ENCODE assay signal across 14 cellular contexts in the genomic region with DNA sequence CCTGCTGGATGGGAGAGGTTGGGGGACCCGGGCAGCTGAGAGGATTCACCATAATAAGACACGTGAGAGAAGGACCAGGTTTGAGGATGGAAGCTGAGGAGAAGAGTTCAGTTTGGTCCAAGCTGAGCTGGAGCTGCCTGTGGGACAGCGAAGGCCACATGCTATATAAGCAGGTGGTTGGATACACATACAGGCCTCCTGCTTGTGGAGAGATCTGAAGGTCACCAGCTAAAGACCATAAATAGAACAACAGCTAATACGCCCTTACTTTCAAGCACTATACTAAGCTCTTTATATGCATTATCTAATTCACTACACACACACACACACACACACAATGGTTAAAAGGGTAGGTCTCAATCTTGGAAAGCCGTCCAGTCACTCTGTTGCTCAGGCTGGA.
"Had no signal": no experiment of that assay in that cellular context is flagged by ENCODE, and none has a peak within 500 bp of the region (broad histone marks: within the 10 kb centered on the region; RNA-seq: fewer than 3 reads in every experiment).

No MANE protein-coding gene starts in this region.

- H3K27me3 ChIP-seq: esophagus muscularis mucosa, pancreas, stomach had no signal

- H3K27ac ChIP-seq: esophagus muscularis mucosa, pancreas, skin epidermis, stomach, thoracic aorta had no signal

- H3K4me3 ChIP-seq: esophagus muscularis mucosa, pancreas, skin epidermis, stomach, thoracic aorta had no signal

- H3K4me1 ChIP-seq: pancreas, stomach had no signal

- H3K27me3 Mint-ChIP-seq: activated naive CD8-positive, alpha-beta T cell treated with anti-CD3 and anti-CD28 coated beads, Interleukin-2, amount 10 ng/mL, durations not matched to agents 7 days and 5 days had no signal

- DNase-seq: activated CD4-positive, alpha-beta T cell treated with anti-CD3 and anti-CD28 coated beads, Interleukin-2, amount 50 U/mL, for 48 hours; activated CD8-positive, alpha-beta memory T cell treated with anti-CD3 and anti-CD28 coated beads, Interleukin-2, amount 50 U/mL, for 48 hours; activated naive CD8-positive, alpha-beta T cell treated with anti-CD3 and anti-CD28 coated beads, Interleukin-2, amount 10 ng/mL, durations not matched to agents 7 days and 5 days; anterior cingulate cortex; mesendoderm; pancreas; stimulated activated CD4-positive, alpha-beta T cell treated with anti-CD3 and anti-CD28 coated beads, Interleukin-4, amount 100 ng/mL, for 4 hours; stomach had no signal

- H3K9me3 ChIP-seq: esophagus muscularis mucosa, pancreas, stomach, thoracic aorta had no signal

- H3K27ac Mint-ChIP-seq: activated naive CD8-positive, alpha-beta T cell treated with anti-CD3 and anti-CD28 coated beads, Interleukin-2, amount 10 ng/mL, durations not matched to agents 7 days and 5 days; activated T-helper 2 cell treated with anti-CD3 and anti-CD28 coated beads, Interferon-gamma antibody, Interleukin-2, Interleukin-4, amounts not matched to agents 10 μg/mL and 5 μg/mL and 100 μg/mL, durations not matched to agents 14 hours and 24 hours and 36 hours had no signal

- H3K9me3 Mint-ChIP-seq: activated naive CD8-positive, alpha-beta T cell treated with anti-CD3 and anti-CD28 coated beads, Interleukin-2, amount 10 ng/mL, durations not matched to agents 7 days and 5 days; activated T-helper 2 cell treated with anti-CD3 and anti-CD28 coated beads, Interferon-gamma antibody, Interleukin-2, Interleukin-4, amounts not matched to agents 10 μg/mL and 5 μg/mL and 100 μg/mL, durations not matched to agents 14 hours and 24 hours and 36 hours had no signal

- H3K4me3 Mint-ChIP-seq: activated naive CD8-positive, alpha-beta T cell treated with anti-CD3 and anti-CD28 coated beads, Interleukin-2, amount 10 ng/mL, durations not matched to agents 7 days and 5 days had no signal

- ATAC-seq: activated CD4-positive, CD25-positive, alpha-beta regulatory T cell treated with anti-CD3 and anti-CD28 coated beads, Interleukin-2, amount 50 U/mL, for 24 hours; left lobe of liver; pancreas had no signal
